In the genomic region with DNA sequence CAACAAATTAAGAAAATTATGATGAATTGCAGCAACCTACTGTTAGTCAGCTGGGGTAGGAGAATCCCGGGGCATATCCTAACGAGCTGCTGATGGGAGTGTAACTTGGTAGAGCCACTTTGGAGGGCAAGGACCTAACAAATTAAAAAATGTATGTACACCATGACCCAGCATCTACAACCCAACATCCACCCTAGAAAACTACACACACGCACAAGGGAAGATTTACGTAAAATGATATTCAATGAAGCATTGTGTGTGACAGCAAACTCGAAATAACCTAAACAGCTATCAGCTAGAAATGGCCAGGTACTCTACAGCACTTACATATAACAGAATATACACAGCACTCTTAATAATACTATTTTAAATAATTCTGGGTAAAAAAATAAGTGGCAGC, we compare ENCODE assay signal across 20 cellular contexts. TPM values are rescaled to one million over a fixed set of nuclear protein-coding genes. Genes with fewer than 3 reads are reported as not detected.
DNase-seq lines count a peak whose midpoint lies in the region; ATAC-seq, FAIRE-seq and TF ChIP-seq lines count a peak whose summit lies in the region.
"Had no signal": no experiment of that assay in that cellular context is flagged by ENCODE, and none has a peak within 500 bp of the region (broad histone marks: within the 10 kb centered on the region; RNA-seq: fewer than 3 reads in every experiment).

No MANE protein-coding gene starts in this region.

- no peaks in the 10 kb centered on the region for H3K36me3 ChIP-seq in CD8-positive, alpha-beta T cell (ENCODE audit: insufficient read depth, low read length)
- H3K36me3 ChIP-seq in muscle layer of duodenum (ENCODE audit: control insufficient read depth in 1 of 2, insufficient read depth in 2 of 2, low read length in 2 of 2), result no peaks in the 10 kb centered on the region
- H3K36me3 ChIP-seq: heart left ventricle had no signal

- H3K27me3 Mint-ChIP-seq in CD8-positive, alpha-beta T cell (ENCODE audit: low read depth), result no peaks in the 10 kb centered on the region
- H3K27me3 Mint-ChIP-seq in activated T-helper 2 cell treated with anti-CD3 and anti-CD28 coated beads, Interferon-gamma antibody, Interleukin-2, Interleukin-4, amounts not matched to agents 10 μg/mL and 5 μg/mL and 100 μg/mL, durations not matched to agents 14 hours and 24 hours and 36 hours (ENCODE audit: low read depth), result no peaks in the 10 kb centered on the region

- CTCF ChIA-PET in CD8-positive, alpha-beta T cell (lab: Charles Lee), result interaction anchor here (1.7 to 2.3 kb wide), 5 partner anchors 8 to 74 kb away, joined by 4 to 8 read pairs (median 7); no protein-coding TSS in a partner anchor

- peaks cover 40% of the 10 kb centered on the region for H3K4me1 ChIP-seq in CD8-positive, alpha-beta T cell (ENCODE audit: insufficient read depth, low read length)
- no peaks in the 10 kb centered on the region for H3K4me1 ChIP-seq in muscle layer of duodenum (ENCODE audit: control insufficient read depth in 1 of 2, insufficient read depth in 2 of 2, low read length in 2 of 2)

- no peak overlapping the region for H3K27ac ChIP-seq in CD8-positive, alpha-beta T cell (ENCODE audit: low read depth, low read length)
- H3K27ac ChIP-seq in HL-60 (replicated peaks), result peak overlapping the region; percentile 71
- peak overlapping the region; percentile 51 for H3K27ac ChIP-seq in muscle layer of duodenum (ENCODE audit: low read length)
- H3K27ac ChIP-seq: epithelial cell of prostate, KMS-11 had no signal

- FAIRE-seq in frontal cortex (lab: Jason Lieb, UNC), result no peak
- FAIRE-seq: RCC 7860, urothelium cell line had no signal

- H3K27ac Mint-ChIP-seq in CD8-positive, alpha-beta T cell, result peak overlapping the region; percentile 70
- peak overlapping the region; percentile 86 for H3K27ac Mint-ChIP-seq in activated T-helper 2 cell treated with anti-CD3 and anti-CD28 coated beads, Interferon-gamma antibody, Interleukin-2, Interleukin-4, amounts not matched to agents 10 μg/mL and 5 μg/mL and 100 μg/mL, durations not matched to agents 14 hours and 24 hours and 36 hours

- H3K4me3 Mint-ChIP-seq in CD8-positive, alpha-beta T cell, result peak overlapping the region; percentile 77
- H3K4me3 Mint-ChIP-seq in activated T-helper 2 cell treated with anti-CD3 and anti-CD28 coated beads, Interferon-gamma antibody, Interleukin-2, Interleukin-4, amounts not matched to agents 10 μg/mL and 5 μg/mL and 100 μg/mL, durations not matched to agents 14 hours and 24 hours and 36 hours (ENCODE audit: low read depth), result peak overlapping the region; percentile 93
- H3K4me3 Mint-ChIP-seq: H9 had no signal

- no peak for TF ChIP-seq CTCF in CD8-positive, alpha-beta T cell (IDR thresholded peaks at IDR 0.05)
- TF ChIP-seq CTCF in HL-60 (IDR thresholded peaks at IDR 0.05; ENCODE audit: insufficient read depth, low read length), result no peak

- intact Hi-C loops in CD8-positive, alpha-beta T cell (cut with DNase I, micrococcal nuclease), result no loop called here
- intact Hi-C loops in activated T-helper 2 cell treated with anti-CD3 and anti-CD28 coated beads, Interferon-gamma antibody, Interleukin-2, Interleukin-4, amounts not matched to agents 10 μg/mL and 5 μg/mL and 100 μg/mL, durations not matched to agents 14 hours and 24 hours and 36 hours (cut with micrococcal nuclease), result loop anchor here (5.0 to 10.0 kb wide), 2 partner anchors 183 to 324 kb away; a partner anchor contains a TSS

- peaks cover 69% of the 10 kb centered on the region for H3K4me1 Mint-ChIP-seq in CD8-positive, alpha-beta T cell (ENCODE audit: low read depth)
- peaks cover 58% of the 10 kb centered on the region for H3K4me1 Mint-ChIP-seq in activated T-helper 2 cell treated with anti-CD3 and anti-CD28 coated beads, Interferon-gamma antibody, Interleukin-2, Interleukin-4, amounts not matched to agents 10 μg/mL and 5 μg/mL and 100 μg/mL, durations not matched to agents 14 hours and 24 hours and 36 hours (ENCODE audit: low read depth)

- peaks cover 15% of the 10 kb centered on the region for H3K36me3 Mint-ChIP-seq in CD8-positive, alpha-beta T cell
- H3K36me3 Mint-ChIP-seq in activated T-helper 2 cell treated with anti-CD3 and anti-CD28 coated beads, Interferon-gamma antibody, Interleukin-2, Interleukin-4, amounts not matched to agents 10 μg/mL and 5 μg/mL and 100 μg/mL, durations not matched to agents 14 hours and 24 hours and 36 hours (ENCODE audit: low read depth), result peaks cover 53% of the 10 kb centered on the region

- peak overlapping the region; percentile 47 for H3K4me3 ChIP-seq in CD8-positive, alpha-beta T cell (ENCODE audit: low read depth, low read length)
- peak overlapping the region; percentile 44 for H3K4me3 ChIP-seq in HL-60 (replicated peaks; ENCODE audit: insufficient read depth, low read length)
- H3K4me3 ChIP-seq in muscle layer of duodenum (ENCODE audit: low read depth in 1 of 2, low read length in 2 of 2), result peak overlapping the region in 1 of 2 donors; percentile 21

- POLR2A ChIA-PET in CD8-positive, alpha-beta T cell (lab: Charles Lee), result interaction anchor here (2.4 to 4.6 kb wide), 2 partner anchors 46 to 72 kb away, joined by 28 to 31 read pairs; a partner anchor contains a TSS

- ATAC-seq in CD8-positive, alpha-beta T cell, result no peak
- ATAC-seq in GM21528 (IDR thresholded peaks at IDR 0.05; ENCODE audit: low FRiP score, unreplicated experiment) (no peak), GM21526 (IDR thresholded peaks at IDR 0.05; ENCODE audit: low FRiP score, unreplicated experiment) (no peak)
- ATAC-seq: heart left ventricle had no signal

- H3K9me3 Mint-ChIP-seq in CD8-positive, alpha-beta T cell, result no peaks in the 10 kb centered on the region
- no peaks in the 10 kb centered on the region for H3K9me3 Mint-ChIP-seq in activated T-helper 2 cell treated with anti-CD3 and anti-CD28 coated beads, Interferon-gamma antibody, Interleukin-2, Interleukin-4, amounts not matched to agents 10 μg/mL and 5 μg/mL and 100 μg/mL, durations not matched to agents 14 hours and 24 hours and 36 hours
- H3K9me3 Mint-ChIP-seq: H9 had no signal

- H3K27me3 ChIP-seq in CD8-positive, alpha-beta T cell (ENCODE audit: insufficient read depth, low read length), result no peaks in the 10 kb centered on the region
- H3K27me3 ChIP-seq in HL-60 (ENCODE audit: insufficient read depth, poor library complexity, severe bottlenecking) (no peaks in the 10 kb centered on the region), muscle layer of duodenum (ENCODE audit: low read depth, low read length) (no peaks in the 10 kb centered on the region)
- H3K27me3 ChIP-seq: heart left ventricle had no signal

- no peaks in the 10 kb centered on the region for H3K9me3 ChIP-seq in CD8-positive, alpha-beta T cell (ENCODE audit: low read length)
- no peaks in the 10 kb centered on the region for H3K9me3 ChIP-seq in muscle layer of duodenum (ENCODE audit: control insufficient read depth in 1 of 2, low read length in 2 of 2)
- H3K9me3 ChIP-seq: heart left ventricle had no signal

- peak in 1 of 7 experiments; percentile 32 for DNase-seq in CD8-positive, alpha-beta T cell
- DNase-seq in HL-60 (ENCODE audit: low read depth in 1 of 2, low spot score in 1 of 2) (no peak), frontal cortex (ENCODE audit: low spot score in 2 of 2) (no peak), NCI-H1092 treated with DMSO at 0.1 percent for 48 hours (lab: John Stamatoyannopoulos, UW) (no peak)
- DNase-seq in activated T-helper 2 cell treated with anti-CD3 and anti-CD28 coated beads, Interferon-gamma antibody, Interleukin-2, Interleukin-4, amounts not matched to agents 10 μg/mL and 5 μg/mL and 100 μg/mL, durations not matched to agents 14 hours and 24 hours and 36 hours (ENCODE audit: low spot score), result no peak
- DNase-seq: amniotic stem cell, H9, heart left ventricle, NCI-H1694 treated with DMSO at 0.1 percent for 48 hours, NCI-H526 had no signal

RNA-seq across cellular contexts. Expression of a gene that starts 1.8 kb away (rescaled TPM):
- total RNA-seq in CD8-positive, alpha-beta T cell, result 10 to 100 TPM; 24.5 to 27.1 TPM
- total RNA-seq in activated T-helper 2 cell treated with anti-CD3 and anti-CD28 coated beads, Interferon-gamma antibody, Interleukin-2, Interleukin-4, amounts not matched to agents 10 μg/mL and 5 μg/mL and 100 μg/mL, durations not matched to agents 14 hours and 24 hours and 36 hours, result 101 and 104 TPM in 2 replicates
- total RNA-seq in frontal cortex, result 0.82 TPM
- total RNA-seq: chondrocyte, H9, myocyte, renal cortical epithelial cell had no signal

Comparison
In these comparisons a context has a peak if more than half of its experiments do, and no peak if none do; other contexts are left out.
1. RNA of a gene that starts 1.8 kb away (total RNA-seq): 101 to 104 TPM in activated T-helper 2 cell treated with anti-CD3 and anti-CD28 coated beads, Interferon-gamma antibody, Interleukin-2, Interleukin-4, amounts not matched to agents 10 μg/mL and 5 μg/mL and 100 μg/mL, durations not matched to agents 14 hours and 24 hours and 36 hours and 24.5 to 27.1 TPM in CD8-positive, alpha-beta T cell; 0.82 TPM in frontal cortex (single experiment); every median in the first group is over 10 times any median in the second.